In genomic region chr14:67569011-67569650, GRCh38 we compare ENCODE assay signal across 23 cellular contexts. TPM values are rescaled to one million over a fixed set of nuclear protein-coding genes. Genes with fewer than 3 reads are reported as not detected.
DNase-seq lines count a peak whose midpoint lies in the region; ATAC-seq and TF ChIP-seq lines count a peak whose summit lies in the region.
"Had no signal": no experiment of that assay in that cellular context is flagged by ENCODE, and none has a peak within 500 bp of the region (broad histone marks: within the 10 kb centered on the region; RNA-seq: fewer than 3 reads in every experiment).

No MANE protein-coding gene starts in this region.

- H3F3A ChIP-seq in neural progenitor cell (ENCODE audit: low read depth), result peaks cover 15% of the 10 kb centered on the region

- H3K27ac ChIP-seq in DND-41 (ENCODE audit: low read length) (no peak overlapping the region), angular gyrus (ENCODE audit: low read depth, low read length) (peak overlapping the region; percentile 29), neural progenitor cell (no peak overlapping the region)
- H3K27ac ChIP-seq: adrenal gland, epithelial cell of prostate, foreskin keratinocyte, hepatocyte, right atrium auricular region had no signal

- H3K27me3 ChIP-seq in DND-41 (ENCODE audit: insufficient read depth, low read length, poor library complexity) (peaks cover 7% of the 10 kb centered on the region), neural progenitor cell (no peaks in the 10 kb centered on the region)
- H3K27me3 ChIP-seq: adrenal gland, foreskin keratinocyte, hepatocyte, right atrium auricular region had no signal

- no peak overlapping the region for H3K4me3 Mint-ChIP-seq in neural progenitor cell
- H3K4me3 Mint-ChIP-seq: CD4-positive, CD25-positive, alpha-beta regulatory T cell; naive B cell had no signal

- H3K4me1 ChIP-seq in DND-41 (ENCODE audit: insufficient read depth, low read length) (no peaks in the 10 kb centered on the region), neural progenitor cell (peaks cover 20% of the 10 kb centered on the region)
- H3K4me1 ChIP-seq: foreskin keratinocyte, right atrium auricular region had no signal

- no peaks in the 10 kb centered on the region for H3K9me3 Mint-ChIP-seq in neural progenitor cell
- H3K9me3 Mint-ChIP-seq: CD4-positive, CD25-positive, alpha-beta regulatory T cell; naive B cell had no signal

- TF ChIP-seq CTCF in DND-41 (IDR thresholded peaks at IDR 0.05; ENCODE audit: borderline replicate concordance, extremely low read depth, low read length, poor library complexity, severe bottlenecking), result no peak
- TF ChIP-seq CTCF in neural progenitor cell (IDR thresholded peaks at IDR 0.05), result no peak

- H3K27ac Mint-ChIP-seq in neural progenitor cell, result no peak overlapping the region
- H3K27ac Mint-ChIP-seq: CD4-positive, CD25-positive, alpha-beta regulatory T cell had no signal

- no peak overlapping the region for H3K4me3 ChIP-seq in DND-41 (ENCODE audit: low read depth in 1 of 2, low read length in 2 of 2)
- no peak overlapping the region for H3K4me3 ChIP-seq in neural progenitor cell
- H3K4me3 ChIP-seq: adrenal gland, hepatocyte, right atrium auricular region had no signal

- H3K9ac ChIP-seq in DND-41 (ENCODE audit: low read depth, low read length) (no peak overlapping the region), neural progenitor cell (no peak overlapping the region)

- H3K36me3 Mint-ChIP-seq in neural progenitor cell, result no peaks in the 10 kb centered on the region
- H3K36me3 Mint-ChIP-seq: CD4-positive, CD25-positive, alpha-beta regulatory T cell; naive B cell had no signal

- H3K79me2 ChIP-seq in DND-41 (ENCODE audit: insufficient read depth, low read length) (no peaks in the 10 kb centered on the region), neural progenitor cell (ENCODE audit: low read depth) (no peaks in the 10 kb centered on the region)
- H3K79me2 ChIP-seq: hepatocyte had no signal

- peak; percentile 71 for ATAC-seq in DND-41 (ENCODE audit: insufficient read depth, low read depth)
- ATAC-seq in GM19452 (IDR thresholded peaks at IDR 0.05; ENCODE audit: unreplicated experiment), result no peak
- no peak for ATAC-seq in left cardiac atrium
- ATAC-seq: foreskin keratinocyte had no signal

- intact Hi-C loops in left cardiac atrium (cut with DNase I), result no loop called here

- H3K4me1 Mint-ChIP-seq in neural progenitor cell, result peaks cover 17% of the 10 kb centered on the region
- H3K4me1 Mint-ChIP-seq: CD4-positive, CD25-positive, alpha-beta regulatory T cell had no signal

- H3K9me3 ChIP-seq in DND-41 (ENCODE audit: insufficient read depth, low read length, severe bottlenecking), result no peaks in the 10 kb centered on the region
- no peaks in the 10 kb centered on the region for H3K9me3 ChIP-seq in neural progenitor cell (ENCODE audit: low read depth)
- H3K9me3 ChIP-seq: adrenal gland, right atrium auricular region had no signal

- H4K20me1 ChIP-seq in DND-41 (ENCODE audit: insufficient read depth, low read length) (no peaks in the 10 kb centered on the region; the same call in 1 of the 2 replicates), neural progenitor cell (ENCODE audit: low read depth) (peaks cover 6% of the 10 kb centered on the region)

- H3K4me2 ChIP-seq in DND-41 (ENCODE audit: insufficient read depth, low read length) (no peak overlapping the region), neural progenitor cell (no peak overlapping the region)
- H3K4me2 ChIP-seq: hepatocyte had no signal

- H3K27me3 Mint-ChIP-seq in neural progenitor cell (ENCODE audit: insufficient read depth, low read depth), result peaks cover 7% of the 10 kb centered on the region

- no peak overlapping the region for H2AFZ ChIP-seq in DND-41 (ENCODE audit: low read depth, low read length)
- H2AFZ ChIP-seq in neural progenitor cell (replicated peaks), result no peak overlapping the region
- H2AFZ ChIP-seq: hepatocyte had no signal

- H3K36me3 ChIP-seq in DND-41 (ENCODE audit: insufficient read depth, low read length) (no peaks in the 10 kb centered on the region), neural progenitor cell (no peaks in the 10 kb centered on the region)
- H3K36me3 ChIP-seq: adrenal gland, right atrium auricular region had no signal

- DNase-seq in DND-41 (peak; percentile 44), NAMALWA (ENCODE audit: low spot score) (peak; percentile 8), neural progenitor cell (ENCODE audit: low spot score) (peak; percentile 26), left cardiac atrium (no peak), H4 (ENCODE audit: low spot score) (no peak)
- DNase-seq: activated CD4-positive, alpha-beta T cell treated with anti-CD3 and anti-CD28 coated beads, Interleukin-2, amount 50 U/mL, for 4 hours; activated CD8-positive, alpha-beta memory T cell treated with anti-CD3 and anti-CD28 coated beads, Interleukin-2, amount 50 U/mL, for 48 hours; CD4-positive, CD25-positive, alpha-beta regulatory T cell; DMS153; foreskin keratinocyte; GF-D8; mesenchymal stem cell; naive B cell; NCI-H1092 treated with DMSO at 0.1 percent for 48 hours; NCI-H2081; NCI-H69; stimulated activated CD8-positive, alpha-beta memory T cell treated with anti-CD3 and anti-CD28 coated beads, Interleukin-4, amount 100 ng/mL, for 48 hours had no signal

RNA-seq across cellular contexts. Expression of gene PIGH, which starts 30.9 kb away (rescaled TPM):
- 15.8 and 20.4 TPM in 2 replicates for total RNA-seq in neural progenitor cell (ENCODE audit: low replicate concordance)
- 10 to 100 TPM; 13.0 to 14.2 TPM for total RNA-seq in left cardiac atrium
- total RNA-seq in H4 (2014; rRNA removed; shearing (Covaris generic)), result 27.5 and 31.5 TPM in 2 replicates

RNA-seq across cellular contexts. Expression of gene PLEKHH1, which starts 36.0 kb away (rescaled TPM):
- total RNA-seq in neural progenitor cell (ENCODE audit: low replicate concordance) (10.1 and 17.6 TPM in 2 replicates), left cardiac atrium (1 to 10 TPM; 3.6 to 5.5 TPM)
- 0.94 and 1.8 TPM in 2 replicates for total RNA-seq in H4 (2014; rRNA removed; shearing (Covaris generic))

RNA-seq across cellular contexts. Expression of gene ARG2, which starts 50.6 kb away (rescaled TPM):
- 91.8 and 92.4 TPM in 2 replicates for total RNA-seq in neural progenitor cell (ENCODE audit: low replicate concordance)
- total RNA-seq in left cardiac atrium, result 1 to 10 TPM in 1 of 2 donors, under 1 TPM in 1; 0.38 to 1.2 TPM
- 26.3 and 29.2 TPM in 2 replicates for total RNA-seq in H4 (2014; rRNA removed; shearing (Covaris generic))

Comparison
In these comparisons a context has a peak if more than half of its experiments do, and no peak if none do; other contexts are left out.
1. DNase-seq: peak in DND-41 (single experiment), NAMALWA (single experiment) and neural progenitor cell (single experiment); none in left cardiac atrium (single experiment) and H4 (single experiment).
2. RNA of gene ARG2, which starts 50.6 kb away (total RNA-seq): 91.8 to 92.4 TPM in neural progenitor cell and 26.3 to 29.2 TPM in H4; 0.38 to 1.2 TPM in left cardiac atrium; every median in the first group is over 10 times any median in the second.